ENCODE assay signal across 1 cellular context in genomic region chr11:67466962-67467771, GRCh38.
TF ChIP-seq lines count a peak whose summit lies in the region.

No MANE protein-coding gene starts in this region.

TF ChIP-seq in H1, 55 proteins besides CTCF, POLR2A, EP300 and RAD21:
- TF ChIP-seq KDM4A (IDR thresholded peaks at IDR 0.05; ENCODE audit: low read depth, low read length, severe bottlenecking) (no peak), ZNF274 (IDR thresholded peaks at IDR 0.05; ENCODE audit: borderline replicate concordance, extremely low read depth, low read length) (no peak), GTF2F1 (IDR thresholded peaks at IDR 0.05; ENCODE audit: borderline replicate concordance, low read depth, low read length) (no peak), FOSL1 (IDR thresholded peaks at IDR 0.05; ENCODE audit: insufficient read depth, low read depth, low read length) (no peak), EGR1 (IDR thresholded peaks at IDR 0.05; ENCODE audit: borderline replicate concordance, low read depth, low read length) (no peak), CEBPB (IDR thresholded peaks at IDR 0.05; ENCODE audit: low read depth, low read length) (no peak), ATF3 (IDR thresholded peaks at IDR 0.05; ENCODE audit: insufficient read depth, low read depth, low read length) (no peak), SIRT6 (IDR thresholded peaks at IDR 0.05; ENCODE audit: low read length) (no peak), RXRA (IDR thresholded peaks at IDR 0.05; ENCODE audit: insufficient read depth, low read depth, low read length) (no peak), ASH2L (IDR thresholded peaks at IDR 0.05; ENCODE audit: low read length) (no peak), POLR2AphosphoS5 (IDR thresholded peaks at IDR 0.05; ENCODE audit: low read depth, low read length) (no peak), CREB1 (IDR thresholded peaks at IDR 0.05) (no peak), USF2 (IDR thresholded peaks at IDR 0.05; ENCODE audit: low read length) (no peak), SP4 (IDR thresholded peaks at IDR 0.05; ENCODE audit: low read length) (no peak), POU5F1 (IDR thresholded peaks at IDR 0.05; ENCODE audit: low read depth, low read length) (no peak), SUZ12 (IDR thresholded peaks at IDR 0.05; ENCODE audit: low read length) (no peak), TBP (IDR thresholded peaks at IDR 0.05; ENCODE audit: low read depth, low read length) (no peak), GABPA (IDR thresholded peaks at IDR 0.05; ENCODE audit: borderline replicate concordance, insufficient read depth, low read length) (no peak)
